Comparison of ENCODE assay signal across 16 cellular contexts in the genomic region with DNA sequence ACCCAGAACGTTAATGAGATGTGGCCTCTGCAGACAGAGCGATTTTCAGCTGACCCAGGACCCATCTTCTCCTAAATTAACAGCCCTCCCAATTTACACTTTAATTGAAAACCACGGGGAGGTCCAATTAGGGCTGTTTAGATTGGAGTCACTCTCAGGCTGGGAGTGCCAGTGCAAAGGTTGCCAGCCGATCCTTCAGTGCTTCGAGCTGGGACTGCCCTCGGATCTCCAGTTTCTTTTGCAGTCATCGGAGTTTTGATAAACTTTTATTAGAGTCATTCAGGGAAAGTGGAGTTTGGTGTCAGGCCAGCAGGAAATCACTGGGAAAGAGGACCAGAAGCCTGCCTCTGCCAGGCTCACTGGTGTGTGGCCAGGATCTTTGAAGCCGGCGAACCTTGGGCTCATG.
DNase-seq lines count a peak whose midpoint lies in the region; TF ChIP-seq lines count a peak whose summit lies in the region.
"Had no signal": no experiment of that assay in that cellular context is flagged by ENCODE, and none has a peak within 500 bp of the region (broad histone marks: within the 10 kb centered on the region; RNA-seq: fewer than 3 reads in every experiment).

No MANE protein-coding gene starts in this region.

- H2BK120ac ChIP-seq in mesendoderm (ENCODE audit: low read depth, low read length) = no peak overlapping the region

- H3K79me1 ChIP-seq in mesendoderm (ENCODE audit: low read length) = peaks cover 2% of the 10 kb centered on the region

- H3K18ac ChIP-seq in mesendoderm (ENCODE audit: low read length) = no peak overlapping the region

- H3K9me3 Mint-ChIP-seq in glutamatergic neuron (ENCODE audit: unreplicated experiment) = peaks cover 3% of the 10 kb centered on the region
- H3K9me3 Mint-ChIP-seq in activated CD4-positive, alpha-beta memory T cell treated with anti-CD3 and anti-CD28 coated beads, Interleukin-2, amount 10 ng/mL, durations not matched to agents 7 days and 5 days = peaks cover 7% of the 10 kb centered on the region
- H3K9me3 Mint-ChIP-seq: activated T-cell treated with anti-CD3 and anti-CD28 coated beads, Interleukin-2, amount 50 U/mL, for 24 hours had no signal

- H3K79me2 ChIP-seq in mesendoderm (ENCODE audit: control insufficient read depth, insufficient read depth, low read length) = no peaks in the 10 kb centered on the region

- H3K36me3 Mint-ChIP-seq in glutamatergic neuron (ENCODE audit: unreplicated experiment) = no peaks in the 10 kb centered on the region
- no peaks in the 10 kb centered on the region for H3K36me3 Mint-ChIP-seq in activated CD4-positive, alpha-beta memory T cell treated with anti-CD3 and anti-CD28 coated beads, Interleukin-2, amount 10 ng/mL, durations not matched to agents 7 days and 5 days (ENCODE audit: low read depth)
- H3K36me3 Mint-ChIP-seq: activated naive CD8-positive, alpha-beta T cell had no signal

- intact Hi-C loops in transverse colon (cut with DNase I; ENCODE audit: low total_unique reads) = no loop called here

- H2BK5ac ChIP-seq in mesendoderm (ENCODE audit: low read length) = no peak overlapping the region

- TF ChIP-seq CTCF in glutamatergic neuron (IDR thresholded peaks at IDR 0.05; ENCODE audit: partially characterized antibody, unreplicated experiment) (no peak), transverse colon (IDR thresholded peaks at IDR 0.05) (peak in 3 of 5 experiments; percentile 9 to 54 (median 40))

- no peak for TF ChIP-seq EP300 in transverse colon (IDR thresholded peaks at IDR 0.05; ENCODE audit: low read depth)

- H3K4me3 Mint-ChIP-seq in glutamatergic neuron (ENCODE audit: unreplicated experiment) = no peak overlapping the region
- H3K4me3 Mint-ChIP-seq in activated CD4-positive, alpha-beta memory T cell treated with anti-CD3 and anti-CD28 coated beads, Interleukin-2, amount 10 ng/mL, durations not matched to agents 7 days and 5 days = no peak overlapping the region
- H3K4me3 Mint-ChIP-seq: activated naive CD8-positive, alpha-beta T cell; activated T-cell treated with anti-CD3 and anti-CD28 coated beads, Interleukin-2, amount 50 U/mL, for 24 hours had no signal

- H2AK5ac ChIP-seq in mesendoderm (ENCODE audit: low read length) = no peak overlapping the region

- POLR2A ChIA-PET in activated CD4-positive, alpha-beta memory T cell treated with anti-CD3 and anti-CD28 coated beads, Interleukin-2, amount 10 ng/mL, durations not matched to agents 7 days and 5 days (lab: Charles Lee) = no interaction called here

- no peak overlapping the region for H3K9ac ChIP-seq in mesendoderm (ENCODE audit: low read length)
- H3K9ac ChIP-seq: BLaER1, SK-N-SH had no signal

- in situ Hi-C loops in transverse colon (cut with MboI; ENCODE audit: low pct_ligation_motif_present in 1 of 4, low pct_unique_long_range_greater_than_20kb in 1 of 4, low sequenced_read_pairs in 3 of 4) = no loop called here

- H3K9me3 ChIP-seq in transverse colon = no peaks in the 10 kb centered on the region
- H3K9me3 ChIP-seq: BLaER1, SK-N-SH had no signal

- peaks cover 27% of the 10 kb centered on the region for H3K4me1 Mint-ChIP-seq in glutamatergic neuron (ENCODE audit: low read depth, unreplicated experiment)
- no peaks in the 10 kb centered on the region for H3K4me1 Mint-ChIP-seq in activated CD4-positive, alpha-beta memory T cell treated with anti-CD3 and anti-CD28 coated beads, Interleukin-2, amount 10 ng/mL, durations not matched to agents 7 days and 5 days

- no peaks in the 10 kb centered on the region for H3K36me3 ChIP-seq in mesendoderm (ENCODE audit: control insufficient read depth, insufficient read depth, low read length)
- peaks cover 0 to 5% (median 0%) of the 10 kb centered on the region in 4 donors for H3K36me3 ChIP-seq in transverse colon
- H3K36me3 ChIP-seq: BLaER1 had no signal

- peaks cover 3% of the 10 kb centered on the region for H3K27me3 Mint-ChIP-seq in glutamatergic neuron (ENCODE audit: unreplicated experiment)
- no peaks in the 10 kb centered on the region for H3K27me3 Mint-ChIP-seq in activated CD4-positive, alpha-beta memory T cell treated with anti-CD3 and anti-CD28 coated beads, Interleukin-2, amount 10 ng/mL, durations not matched to agents 7 days and 5 days
- H3K27me3 Mint-ChIP-seq: activated T-cell treated with anti-CD3 and anti-CD28 coated beads, Interleukin-2, amount 50 U/mL, for 24 hours had no signal

- no peak overlapping the region for H3K4me3 ChIP-seq in mesendoderm (ENCODE audit: low read length)
- H3K4me3 ChIP-seq in transverse colon = peak overlapping the region in 1 of 4 donors; percentile 8
- H3K4me3 ChIP-seq: BLaER1 had no signal

- no peak overlapping the region for H3K4ac ChIP-seq in mesendoderm (ENCODE audit: low read depth, low read length)

- no peak overlapping the region for H2BK15ac ChIP-seq in mesendoderm (replicated peaks; ENCODE audit: low read depth)

- H4K5ac ChIP-seq in mesendoderm (ENCODE audit: low read length) = no peak overlapping the region

- no peak overlapping the region for H3K56ac ChIP-seq in mesendoderm (ENCODE audit: low read length)

- peak overlapping the region; percentile 84 for H3K27ac Mint-ChIP-seq in glutamatergic neuron (ENCODE audit: unreplicated experiment)
- H3K27ac Mint-ChIP-seq in activated CD4-positive, alpha-beta memory T cell treated with anti-CD3 and anti-CD28 coated beads, Interleukin-2, amount 10 ng/mL, durations not matched to agents 7 days and 5 days = no peak overlapping the region
- H3K27ac Mint-ChIP-seq: activated naive CD8-positive, alpha-beta T cell; activated T-cell treated with anti-CD3 and anti-CD28 coated beads, Interleukin-2, amount 50 U/mL, for 24 hours had no signal

- no peak overlapping the region for H4K8ac ChIP-seq in mesendoderm (ENCODE audit: low read depth, low read length)

- no peaks in the 10 kb centered on the region for H3K27me3 ChIP-seq in mesendoderm (ENCODE audit: insufficient read depth, low read length, poor library complexity)
- no peaks in the 10 kb centered on the region for H3K27me3 ChIP-seq in transverse colon
- H3K27me3 ChIP-seq: BLaER1 had no signal

- H3K23ac ChIP-seq in mesendoderm (ENCODE audit: low read length) = no peak overlapping the region

- CTCF ChIA-PET in activated CD4-positive, alpha-beta memory T cell treated with anti-CD3 and anti-CD28 coated beads, Interleukin-2, amount 10 ng/mL, durations not matched to agents 7 days and 5 days (lab: Charles Lee) = no interaction called here

- peak; percentile 18 for TF ChIP-seq POLR2A in transverse colon (IDR thresholded peaks at IDR 0.05)

- DNase-seq in NCI-H146 (lab: John Stamatoyannopoulos, UW) = peak; percentile 3
- DNase-seq in NCI-H146 treated with DMSO at 0.1 percent for 48 hours (lab: John Stamatoyannopoulos, UW; ENCODE audit: unreplicated experiment) = no peak
- DNase-seq in glutamatergic neuron = no peak
- DNase-seq in mesendoderm = peak; percentile 25
- DNase-seq in transverse colon = peak; percentile 82
- no peak for DNase-seq in activated CD4-positive, alpha-beta memory T cell treated with anti-CD3 and anti-CD28 coated beads, Interleukin-2, amount 10 ng/mL, durations not matched to agents 7 days and 5 days
- no peak for DNase-seq in NCI-H2107 (lab: John Stamatoyannopoulos, UW)
- DNase-seq in DMS153 (lab: John Stamatoyannopoulos, UW) = no peak
- DNase-seq: activated T-cell treated with anti-CD3 and anti-CD28 coated beads, Interleukin-2, amount 50 U/mL, for 24 hours; central memory CD4-positive, alpha-beta T cell; DMS79; NCI-H1417 treated with DMSO at 0.1 percent for 48 hours; SK-N-SH had no signal

- H3K4me2 ChIP-seq in mesendoderm (ENCODE audit: low read length) = no peak overlapping the region
- H3K4me2 ChIP-seq: SK-N-SH had no signal

- H3K4me1 ChIP-seq in mesendoderm (ENCODE audit: control insufficient read depth, low read depth, low read length) (peaks cover 2% of the 10 kb centered on the region), transverse colon (peaks cover 4 to 37% (median 19%) of the 10 kb centered on the region in 4 donors)

- no CpG with 5 or more reads among the region's 9 CpGs for WGBS in mesendoderm (ENCODE audit: extremely low coverage, insufficient coverage, low lambda C conversion rate)
- WGBS in transverse colon (ENCODE audit: low coverage in 1 of 2), 2 donors = 25 to 35% methylated on average over 2 to 9 of the region's 9 CpGs

- H3K27ac ChIP-seq in mesendoderm (ENCODE audit: low read depth, low read length) (no peak overlapping the region), transverse colon (peak overlapping the region; percentile 78 to 88 (median 87))
- H3K27ac ChIP-seq: 22Rv1, BLaER1 had no signal

Comparison
In these comparisons a context has a peak if more than half of its experiments do, and no peak if none do; other contexts are left out.
1. DNase-seq: peak in NCI-H146 (single experiment), mesendoderm (single experiment) and transverse colon (single experiment); none in NCI-H146 treated with DMSO at 0.1 percent for 48 hours (single experiment), glutamatergic neuron (single experiment), activated CD4-positive, alpha-beta memory T cell treated with anti-CD3 and anti-CD28 coated beads, Interleukin-2, amount 10 ng/mL, durations not matched to agents 7 days and 5 days (single experiment), NCI-H2107 (single experiment) and DMS153 (single experiment).